Comparison of ENCODE assay signal across 8 cellular contexts in genomic region chr9:96383165-96383939, GRCh38. TPM values are rescaled to one million over a fixed set of nuclear protein-coding genes. Genes with fewer than 3 reads are reported as not detected.
DNase-seq lines count a peak whose midpoint lies in the region; ATAC-seq and TF ChIP-seq lines count a peak whose summit lies in the region.

Gene SLC35D2 (minus strand): TSS chr9:96383711. CDS start chr9:96383634, 77 bp downstream.

- H3K27ac ChIP-seq in vagina, result peak within 1 kb of the TSS; percentile 88

- no peaks in the 10 kb centered on the region for H3K9me3 ChIP-seq in vagina

- H3K4me3 ChIP-seq in vagina, result peak within 1 kb of the TSS; percentile 82 to 88

- intact Hi-C loops in vagina (cut with DNase I), result no loop called here

- H3K9me3 Mint-ChIP-seq in naive thymus-derived CD8-positive, alpha-beta T cell, result no peaks in the 10 kb centered on the region

- TF ChIP-seq POLR2A in vagina (IDR thresholded peaks at IDR 0.05), result no peak

- ATAC-seq in naive thymus-derived CD8-positive, alpha-beta T cell, result peak; percentile 77 to 81

- peak; percentile 44 for DNase-seq in NCI-H2227 (lab: John Stamatoyannopoulos, UW; ENCODE audit: unreplicated experiment)
- no peak for DNase-seq in NCI-H2227 treated with DMSO at 0.1 percent for 48 hours (lab: John Stamatoyannopoulos, UW)
- DNase-seq in Kasumi-1 (lab: John Stamatoyannopoulos, UW), result peak; percentile 23 to 29
- peak; percentile 19 for DNase-seq in activated naive CD4-positive, alpha-beta T cell treated with anti-CD3 and anti-CD28 coated beads, Interleukin-2, amount 50 U/mL, for 16 hours
- peak; percentile 48 for DNase-seq in foreskin melanocyte
- DNase-seq in naive thymus-derived CD8-positive, alpha-beta T cell, result peak in 6 of 10 donors; percentile 14 to 34 (median 20)
- DNase-seq in vagina (ENCODE audit: extremely low spot score in 2 of 2), result no peak
- no peak for DNase-seq in NCI-H128 (lab: John Stamatoyannopoulos, UW; ENCODE audit: unreplicated experiment)

- no peaks in the 10 kb centered on the region for H3K36me3 ChIP-seq in vagina

- H3K36me3 Mint-ChIP-seq in naive thymus-derived CD8-positive, alpha-beta T cell, result peaks cover 0 to 12% (median 3%) of the 10 kb centered on the region in 3 donors

- no peaks in the 10 kb centered on the region for H3K27me3 ChIP-seq in vagina

- H3K27me3 Mint-ChIP-seq in naive thymus-derived CD8-positive, alpha-beta T cell, result no peaks in the 10 kb centered on the region

- peak within 1 kb of the TSS; percentile 53 to 92 (median 88) for H3K27ac Mint-ChIP-seq in naive thymus-derived CD8-positive, alpha-beta T cell

- H3K4me1 Mint-ChIP-seq in naive thymus-derived CD8-positive, alpha-beta T cell, result peaks cover 17 to 41% (median 33%) of the 10 kb centered on the region in 4 donors

- POLR2A ChIA-PET in naive thymus-derived CD8-positive, alpha-beta T cell (lab: Charles Lee), result interaction anchor here (0.7 to 4.3 kb wide), 9 partner anchors 16 to 183 kb away, joined by 3 to 41 read pairs (median 5); partner anchors contain the start of genes HABP4 and ZNF367

- no peak for TF ChIP-seq CTCF in vagina (IDR thresholded peaks at IDR 0.05)

- peaks cover 25% of the 10 kb centered on the region for H3K4me1 ChIP-seq in vagina

- H3K4me3 Mint-ChIP-seq in naive thymus-derived CD8-positive, alpha-beta T cell, result peak within 1 kb of the TSS; percentile 78 to 94 (median 88)

RNA-seq across cellular contexts. Expression of gene SLC35D2, which starts in this region (rescaled TPM):
- 10 to 100 TPM; 25.4 to 25.6 TPM for total RNA-seq in naive thymus-derived CD8-positive, alpha-beta T cell
- polyA plus RNA-seq in naive thymus-derived CD8-positive, alpha-beta T cell, result 10 to 100 TPM; 17.0 to 21.5 (median 20.0) TPM
- total RNA-seq in vagina, result 17.9 TPM

Comparison
In these comparisons a context has a peak if more than half of its experiments do, and no peak if none do; other contexts are left out.
1. DNase-seq: peak in NCI-H2227 (single experiment), Kasumi-1 (2 of 2), activated naive CD4-positive, alpha-beta T cell treated with anti-CD3 and anti-CD28 coated beads, Interleukin-2, amount 50 U/mL, for 16 hours (single experiment), foreskin melanocyte (single experiment) and naive thymus-derived CD8-positive, alpha-beta T cell (6 of 10); none in NCI-H2227 treated with DMSO at 0.1 percent for 48 hours (single experiment), vagina (0 of 2) and NCI-H128 (single experiment).